ENCODE assay signal across 27 cellular contexts in the genomic region with DNA sequence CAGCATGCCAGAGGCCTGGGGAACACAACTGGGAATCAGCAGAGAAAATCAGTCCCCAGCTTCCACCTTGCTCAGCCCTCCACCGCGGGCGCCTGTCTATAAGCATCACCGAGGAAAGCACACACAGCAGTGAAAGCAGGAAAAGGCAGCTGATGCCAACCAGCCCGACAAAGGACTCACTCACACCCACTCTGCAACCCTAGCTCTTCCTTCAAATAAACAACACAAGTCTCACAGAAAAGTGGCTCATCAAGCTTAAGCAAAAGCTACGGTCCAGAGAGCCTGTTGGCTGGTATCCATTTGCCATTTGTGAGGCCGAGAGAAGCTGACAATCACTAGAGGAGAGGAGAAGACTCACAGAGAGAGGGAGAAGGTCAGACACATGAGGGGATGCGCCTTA.
A peak's percentile ranks its signal among the peaks of the same experiment; 100 is the strongest.
DNase-seq lines count a peak whose midpoint lies in the region.
"Had no signal": no experiment of that assay in that cellular context is flagged by ENCODE, and none has a peak within 500 bp of the region (broad histone marks: within the 10 kb centered on the region; RNA-seq: fewer than 3 reads in every experiment).

No MANE protein-coding gene starts in this region.

- peak overlapping the region; percentile 78 for H3K27ac ChIP-seq in cingulate gyrus (ENCODE audit: low read depth, low read length)
- H3K27ac ChIP-seq: ascending aorta; BLaER1 treated with 17β-estradiol and CSF1 and Interleukin-3, amounts not matched to agents 10 nM and 100 nM; colonic mucosa; lower lobe of right lung; spleen; tibial artery; WERI-Rb-1 had no signal

- peak; percentile 54 for DNase-seq in NCI-H2029 (lab: John Stamatoyannopoulos, UW)
- DNase-seq in medulla oblongata (ENCODE audit: extremely low spot score) = peak; percentile 75
- DNase-seq in superior temporal gyrus (ENCODE audit: extremely low spot score) = peak; percentile 68
- DNase-seq in SKM-1 treated with dmso at 0.1 percent for 144 hours (lab: John Stamatoyannopoulos, UW; ENCODE audit: unreplicated experiment) = no peak
- DNase-seq in NCI-H2081 treated with DMSO at 0.1 percent for 48 hours (lab: John Stamatoyannopoulos, UW) = no peak
- DNase-seq in NCI-H146 (lab: John Stamatoyannopoulos, UW) = no peak
- DNase-seq: activated CD4-positive, alpha-beta T cell treated with anti-CD3 and anti-CD28 coated beads for 4 hours; activated CD8-positive, alpha-beta T cell treated with anti-CD3 and anti-CD28 coated beads, Interleukin-2, amount 10 ng/mL, durations not matched to agents 7 days and 5 days; activated naive CD8-positive, alpha-beta T cell treated with anti-CD3 and anti-CD28 coated beads, Interleukin-2, amount 10 ng/mL, durations not matched to agents 7 days and 5 days; Caco-2; colonic mucosa; effector memory CD8-positive, alpha-beta T cell; GDM1; lower lobe of right lung; NCI-H1436; NCI-H446 treated with DMSO at 0.1 percent for 48 hours; NCI-H774; SIG-M5; spleen; stimulated activated CD4-positive, alpha-beta T cell treated with anti-CD3 and anti-CD28 coated beads, Interleukin-2, amount 100 ng/mL, for 24 hours; SW 1271; T-helper 9 cell; WERI-Rb-1 had no signal

Comparison
In these comparisons a context has a peak if more than half of its experiments do, and no peak if none do; other contexts are left out.
1. DNase-seq: peak in NCI-H2029 (single experiment), medulla oblongata (single experiment) and superior temporal gyrus (single experiment); none in SKM-1 treated with dmso at 0.1 percent for 144 hours (single experiment), NCI-H2081 treated with DMSO at 0.1 percent for 48 hours (single experiment) and NCI-H146 (single experiment).